Comparison of ENCODE assay signal across 23 cellular contexts in the genomic region with DNA sequence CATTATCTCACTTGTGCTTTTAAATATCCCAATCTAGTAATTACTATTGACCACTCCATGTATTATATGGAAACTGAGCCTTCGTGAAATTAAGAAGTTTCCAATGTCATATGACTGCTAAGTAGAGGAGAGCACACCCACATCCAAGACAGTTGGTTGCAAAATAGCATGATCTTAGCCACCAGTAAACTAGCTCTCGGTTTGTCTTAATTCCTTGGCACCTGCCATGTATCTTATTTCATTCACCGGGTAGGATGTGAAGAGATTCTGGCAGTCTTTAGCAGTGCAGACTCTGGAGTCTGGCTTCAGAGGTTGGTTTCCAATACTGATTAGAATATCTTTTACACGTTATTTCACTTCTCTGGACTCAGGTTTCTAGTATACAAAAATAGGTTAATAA.
"Had no signal": no experiment of that assay in that cellular context is flagged by ENCODE, and none has a peak within 500 bp of the region (broad histone marks: within the 10 kb centered on the region; RNA-seq: fewer than 3 reads in every experiment).

No MANE protein-coding gene starts in this region.

- H3K27ac ChIP-seq: SJCRH30 had no signal

- ATAC-seq: HepG2, SK-N-SH treated with all-trans-retinoic acid at 6 μM for 48 hours had no signal

- H3K4me3 ChIP-seq: MG63, SJCRH30 had no signal

- H3K9me3 ChIP-seq: MG63, SJCRH30 had no signal

- H3K36me3 ChIP-seq: MG63, SJCRH30 had no signal

- DNase-seq: IMR-90, Karpas-422, KG1, MG63, NCI-H1092, NCI-H1105 treated with DMSO at 0.1 percent for 48 hours, NCI-H1417 treated with DMSO at 0.1 percent for 48 hours, NCI-H146, NCI-H1694 treated with DMSO at 0.1 percent for 48 hours, NCI-H1930, NCI-H2081, NCI-H2107, NCI-H2171 treated with DMSO at 0.1 percent for 48 hours, NCI-H345, NCI-H446 treated with DMSO at 0.1 percent for 48 hours, NCI-H510A treated with DMSO at 0.1 percent for 48 hours, NCI-H69, NCI-H774, RPMI8226, SHP77 treated with DMSO at 0.1 percent for 48 hours had no signal

- H3K27me3 ChIP-seq: MG63, SJCRH30 had no signal

- H3K4me1 ChIP-seq: SJCRH30 had no signal
